In the genomic region with DNA sequence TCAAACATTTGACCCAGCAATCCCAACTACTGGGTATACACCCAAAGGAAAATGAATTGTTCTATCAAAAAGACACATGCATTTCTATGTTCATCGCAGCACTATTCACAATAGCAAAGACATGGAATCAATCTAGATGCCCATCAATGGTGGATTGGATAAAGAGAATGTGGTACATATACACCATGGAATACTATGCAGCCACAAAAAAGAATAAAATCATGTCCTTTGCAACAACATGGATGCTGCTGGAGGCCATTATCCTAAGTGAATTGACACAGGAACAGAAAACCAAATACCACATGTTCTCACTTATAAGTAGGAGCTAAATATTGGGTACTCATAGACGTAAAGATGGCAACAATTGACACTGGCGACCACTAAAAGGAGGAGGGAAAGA, we compare ENCODE assay signal across 5 cellular contexts. TPM values are rescaled to one million over a fixed set of nuclear protein-coding genes. Genes with fewer than 3 reads are reported as not detected.
A peak's percentile ranks its signal among the peaks of the same experiment; 100 is the strongest.
DNase-seq lines count a peak whose midpoint lies in the region; ATAC-seq, FAIRE-seq and TF ChIP-seq lines count a peak whose summit lies in the region.
"Not testable (repeated sequence)": the region's sequence is repeated elsewhere in the genome, so short reads cannot be mapped to it uniquely, and the experiment has no call there.

No MANE protein-coding gene starts in this region.

- not testable (repeated sequence) for TF ChIP-seq EP300 in K562 (IDR thresholded peaks at IDR 0.05; ENCODE audit: low read length)

- H3K4me1 ChIP-seq in HEK293 (ENCODE audit: control insufficient read depth, insufficient read depth, low read length), result not testable (repeated sequence)
- H3K4me1 ChIP-seq in K562 (replicated peaks in 1 of 2; ENCODE audit: control insufficient read depth in 2 of 2, insufficient read depth in 2 of 2, low read length in 2 of 2) (peaks cover 0 to 31% of the 10 kb centered on the region in 2 experiments; a peak in 4 of 5 replicates), neural progenitor cell (peaks cover 13% of the 10 kb centered on the region)

- H3K27ac Mint-ChIP-seq in WTC11, neural progenitor cell: not testable (repeated sequence)

- not testable (repeated sequence) for TF ChIP-seq CTCF in HEK293 (tag by site-specific recombination; IDR thresholded peaks at IDR 0.05); WTC11 (IDR thresholded peaks at IDR 0.05); K562 (IDR thresholded peaks at IDR 0.05 in 2 of 3, conservative IDR thresholded peaks at IDR 0.05 in 1 of 3; ENCODE audit: insufficient read depth in 2 of 3, low read depth in 1 of 3, low read length in 3 of 3); neural progenitor cell (IDR thresholded peaks at IDR 0.05)

- not testable (repeated sequence) for H3K27ac ChIP-seq in HEK293 (ENCODE audit: extremely low read depth, low read depth, low read length); K562 (ENCODE audit: extremely low read depth, low read depth, low read length); neural progenitor cell

- not testable (repeated sequence) for H3K27me3 Mint-ChIP-seq in WTC11 (ENCODE audit: low read depth); neural progenitor cell (ENCODE audit: insufficient read depth, low read depth)

- intact Hi-C loops in K562 (cut with micrococcal nuclease), result not testable (repeated sequence)

- not testable (repeated sequence) for H3K4me3 Mint-ChIP-seq in WTC11
- peak overlapping the region; percentile 8 for H3K4me3 Mint-ChIP-seq in neural progenitor cell

- H3K4me1 Mint-ChIP-seq in WTC11 (peaks cover 29% of the 10 kb centered on the region), neural progenitor cell (peaks cover 15% of the 10 kb centered on the region)

- H3K9ac ChIP-seq in K562 (ENCODE audit: insufficient read depth in 1 of 2, low read depth in 2 of 2, low read length in 2 of 2); neural progenitor cell: not testable (repeated sequence)

- not testable (repeated sequence) for DNase-seq in WTC11 (ENCODE audit: low spot score); K562 (ENCODE audit: extremely low read depth in 1 of 4, low spot score in 3 of 4); neural progenitor cell (ENCODE audit: low spot score)

- 71% methylated on average over 3 of the region's 3 CpGs for WGBS in K562 (ENCODE audit: insufficient coverage, low coverage, missing lambda C conversion rate)

- H3K9me3 Mint-ChIP-seq in WTC11, neural progenitor cell: not testable (repeated sequence)

- H2AFZ ChIP-seq in K562 (ENCODE audit: low read depth, low read length); neural progenitor cell (replicated peaks): not testable (repeated sequence)

- FAIRE-seq in K562 (lab: Jason Lieb, UNC), result not testable (repeated sequence)

- not testable (repeated sequence) for H3K27me3 ChIP-seq in K562 (ENCODE audit: control insufficient read depth in 2 of 2, insufficient read depth in 2 of 2, low read length in 2 of 2); neural progenitor cell

- in situ Hi-C loops in K562 (cut with MboI), result loop anchor here (10.0 kb wide), 1 partner anchor 1290 kb away; no protein-coding TSS in a partner anchor

- ATAC-seq in SK-N-SH treated with all-trans-retinoic acid at 6 μM for 48 hours, WTC11, K562: not testable (repeated sequence)

- not testable (repeated sequence) for TF ChIP-seq POLR2A in K562 (conservative IDR thresholded peaks at IDR 0.05)

- H3K9me3 ChIP-seq in HEK293 (ENCODE audit: control insufficient read depth, insufficient read depth, low read depth, low read length); K562 (replicated peaks; ENCODE audit: control insufficient read depth, insufficient read depth, low read depth, low read length); neural progenitor cell (ENCODE audit: low read depth): not testable (repeated sequence)

- H3K36me3 Mint-ChIP-seq in WTC11, neural progenitor cell: not testable (repeated sequence)

- BruUV-seq in K562 (replicated peaks; lab: Mats Ljungman, UMichigan), result not testable (repeated sequence)

- POLR2A ChIA-PET in HEK293 (lab: Yijun Ruan, JAX); WTC11 (lab: Charles Lee); K562 (lab: Yijun Ruan, JAX): not testable (repeated sequence)

- not testable (repeated sequence) for H3K36me3 ChIP-seq in HEK293 (ENCODE audit: control insufficient read depth in 2 of 2, insufficient read depth in 1 of 2, low read length in 2 of 2); K562 (ENCODE audit: control insufficient read depth, insufficient read depth, low read length); neural progenitor cell

- TF ChIP-seq RAD21 in K562 (CRISPR knock-in tag; conservative IDR thresholded peaks at IDR 0.05 in 1 of 2, IDR thresholded peaks at IDR 0.05 in 1 of 2), result not testable (repeated sequence)

- H3K4me2 ChIP-seq in K562 (ENCODE audit: insufficient read depth, low read length); neural progenitor cell: not testable (repeated sequence)

- CTCF ChIA-PET in HEK293 (lab: Yijun Ruan, JAX), result interaction anchor here (1.5 kb wide), 1 partner anchor 496 kb away, joined by 6 read pairs; no protein-coding TSS in a partner anchor
- CTCF ChIA-PET in WTC11 (lab: Charles Lee); K562 (lab: Yijun Ruan, JAX; ENCODE audit: low intra/inter-chr PET ratio): not testable (repeated sequence)

- not testable (repeated sequence) for H3K79me2 ChIP-seq in K562 (ENCODE audit: control insufficient read depth, insufficient read depth, low read length); neural progenitor cell (ENCODE audit: low read depth)

- H4K20me1 ChIP-seq in K562 (replicated peaks; ENCODE audit: control insufficient read depth, insufficient read depth, low read length); neural progenitor cell (ENCODE audit: low read depth): not testable (repeated sequence)

- H3K9me1 ChIP-seq in K562 (ENCODE audit: control insufficient read depth, insufficient read depth, low read length), result not testable (repeated sequence)

- H3F3A ChIP-seq in neural progenitor cell (ENCODE audit: low read depth), result not testable (repeated sequence)

- H3K4me3 ChIP-seq in HEK293 (ENCODE audit: low read depth, low read length); K562; neural progenitor cell: not testable (repeated sequence)

TF ChIP-seq in SK-N-SH treated with all-trans-retinoic acid at 6 μM for 48 hours, 23 proteins besides CTCF, POLR2A, EP300 and RAD21:
- peak; percentile 82 for TF ChIP-seq ZNF8 (CRISPR knock-in tag; IDR thresholded peaks at IDR 0.05)

TF ChIP-seq in K562, 482 proteins besides CTCF, POLR2A, EP300 and RAD21 (continues in another document):
- peak; percentile 6 for TF ChIP-seq RBM25 (IDR thresholded peaks at IDR 0.05; ENCODE audit: low read depth, low read length, severe bottlenecking)

RNA-seq across cellular contexts. Expression of a gene that starts 23.5 kb away (rescaled TPM):
- total RNA-seq in WTC11 (2021) (89.5 to 104 TPM (median 102 TPM) in 3 replicates), K562 (2014; rRNA removed) (167 and 170 TPM in 2 replicates), K562 (2014; rRNA removed; fragmentation: Illumina TruSeq; extraction: Trizol) (136 and 159 TPM in 2 replicates), K562 (2015; rRNA removed; fragmentation: Illumina TruSeq; extraction: Trizol) (197 and 201 TPM in 2 replicates), K562 (2021) (124 and 143 TPM in 2 replicates), neural progenitor cell (ENCODE audit: low replicate concordance) (205 and 292 TPM in 2 replicates)
- 7.1 and 20.6 TPM in 2 replicates for total RNA-seq in K562 (2011; cell fraction: chromatin; rRNA removed; ENCODE audit: low replicate concordance)
- total RNA-seq in K562 (2011; cell fraction: nucleolus; rRNA removed), result 10.7 and 13.6 TPM in 2 replicates
- 16.9 and 21.3 TPM in 2 replicates for total RNA-seq in K562 (2011; cell fraction: nucleoplasm; rRNA removed)
- polyA plus RNA-seq in K562 (2011; rRNA removed) (118 and 154 TPM in 2 replicates), K562 (2014; fragmentation: Illumina TruSeq; extraction: Trizol) (134 and 176 TPM in 2 replicates), K562 (2014; fragmentation: Nextera tagmentation; extraction: Ambion mirVana) (10 to 100 TPM; 46.5 to 51.2 TPM), K562 (2014; rRNA removed) (177 and 211 TPM in 2 replicates)
- 68.1 and 105 TPM in 2 replicates for polyA plus RNA-seq in K562 (2011; cell fraction: cytosol; rRNA removed)
- 42.9 and 66.4 TPM in 2 replicates for polyA plus RNA-seq in K562 (2011; cell fraction: nucleus; rRNA removed)
- 116 and 124 TPM in 2 replicates for polyA plus RNA-seq in K562 (2012)
- 43.4 and 58.1 TPM in 2 replicates for polyA minus RNA-seq in K562 (2011; rRNA and poly(A)+ RNA removed)
- 61.7 and 69.7 TPM in 2 replicates for polyA minus RNA-seq in K562 (2011; cell fraction: cytosol; rRNA and poly(A)+ RNA removed)
- 8.2 and 15.4 TPM in 2 replicates for polyA minus RNA-seq in K562 (2011; cell fraction: nucleus; rRNA and poly(A)+ RNA removed)

RNA-seq across cellular contexts. Expression of a gene that starts 43.6 kb away (rescaled TPM):
- total RNA-seq in WTC11 (2021) (12.8 to 16.7 TPM (median 13.0 TPM) in 3 replicates), K562 (2014; rRNA removed) (23.6 and 24.0 TPM in 2 replicates), K562 (2014; rRNA removed; fragmentation: Illumina TruSeq; extraction: Trizol) (43.0 and 52.6 TPM in 2 replicates), K562 (2015; rRNA removed; fragmentation: Illumina TruSeq; extraction: Trizol) (36.2 and 41.1 TPM in 2 replicates), K562 (2021) (21.8 and 26.0 TPM in 2 replicates), neural progenitor cell (ENCODE audit: low replicate concordance) (23.5 and 191 TPM in 2 replicates)
- 82.1 and 159 TPM in 2 replicates for total RNA-seq in K562 (2011; cell fraction: chromatin; rRNA removed; ENCODE audit: low replicate concordance)
- total RNA-seq in K562 (2011; cell fraction: nucleolus; rRNA removed), result 23.8 and 41.8 TPM in 2 replicates
- 54.3 and 76.0 TPM in 2 replicates for total RNA-seq in K562 (2011; cell fraction: nucleoplasm; rRNA removed)
- polyA plus RNA-seq in K562 (2011; rRNA removed) (8.1 and 9.9 TPM in 2 replicates), K562 (2014; fragmentation: Illumina TruSeq; extraction: Trizol) (20.6 and 25.7 TPM in 2 replicates), K562 (2014; fragmentation: Nextera tagmentation; extraction: Ambion mirVana) (10 to 100 TPM; 12.0 to 14.2 TPM), K562 (2014; rRNA removed) (19.3 and 39.3 TPM in 2 replicates)
- polyA plus RNA-seq in K562 (2011; cell fraction: cytosol; rRNA removed), result 3.7 and 5.0 TPM in 2 replicates
- 31.5 and 33.2 TPM in 2 replicates for polyA plus RNA-seq in K562 (2011; cell fraction: nucleus; rRNA removed)
- 12.8 and 18.9 TPM in 2 replicates for polyA plus RNA-seq in K562 (2012)
- 52.2 and 59.6 TPM in 2 replicates for polyA minus RNA-seq in K562 (2011; rRNA and poly(A)+ RNA removed)
- polyA minus RNA-seq in K562 (2011; cell fraction: cytosol; rRNA and poly(A)+ RNA removed), result 9.7 and 18.1 TPM in 2 replicates
- 58.7 and 94.1 TPM in 2 replicates for polyA minus RNA-seq in K562 (2011; cell fraction: nucleus; rRNA and poly(A)+ RNA removed)
